In the genomic region with DNA sequence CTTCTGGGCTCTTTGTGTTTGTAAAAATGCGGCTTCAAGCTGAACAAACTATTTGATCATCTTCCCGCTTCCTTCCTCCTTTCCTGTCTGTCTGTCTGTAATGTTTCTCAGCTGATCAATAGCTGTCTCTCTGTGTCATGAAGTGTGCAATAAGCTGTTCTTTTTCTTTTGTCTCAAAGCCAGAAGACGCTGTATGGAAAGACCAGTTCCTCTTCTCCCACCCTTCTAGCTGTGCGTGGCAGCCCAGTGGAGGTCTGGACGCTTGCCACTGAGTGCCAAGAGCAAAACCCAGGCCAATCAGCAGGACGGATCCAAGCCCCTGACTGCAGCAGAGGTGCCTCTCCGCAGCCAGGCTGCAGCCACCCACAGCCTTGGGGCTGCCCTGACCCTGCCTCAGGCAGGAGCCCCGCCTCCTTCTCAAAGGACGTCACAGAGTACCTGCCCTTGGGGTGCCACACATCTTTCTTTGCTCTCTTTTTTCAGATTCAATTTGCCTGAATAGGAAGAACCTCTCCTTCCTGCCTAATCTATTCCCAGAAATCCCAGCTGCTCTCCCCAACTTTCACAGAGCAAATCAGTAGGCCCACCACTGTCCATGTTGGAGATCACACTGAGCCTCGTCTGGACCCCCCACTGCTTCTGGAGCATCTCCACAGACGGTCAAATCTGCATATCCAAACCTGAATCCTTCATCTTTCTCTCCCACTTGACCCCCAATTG, we compare ENCODE assay signal across 8 cellular contexts. TPM values are rescaled to one million over a fixed set of nuclear protein-coding genes. Genes with fewer than 3 reads are reported as not detected.
A peak's percentile ranks its signal among the peaks of the same experiment; 100 is the strongest.
DNase-seq lines count a peak whose midpoint lies in the region; FAIRE-seq and TF ChIP-seq lines count a peak whose summit lies in the region.

No MANE protein-coding gene starts in this region.

- no peak overlapping the region for H3K4me3 ChIP-seq in OCI-LY7 (ENCODE audit: low read depth, low read length, poor library complexity, severe bottlenecking)

- DNase-seq in G401 (ENCODE audit: low spot score) (peak; percentile 67), OCI-LY7 (ENCODE audit: low spot score) (no peak), cardiac septum (ENCODE audit: low spot score) (peak; percentile 85), putamen (ENCODE audit: low spot score) (peak; percentile 70), GM03348 (ENCODE audit: low spot score) (no peak), urothelium cell line (ENCODE audit: low spot score) (no peak), DMS 273 (lab: John Stamatoyannopoulos, UW; ENCODE audit: unreplicated experiment) (no peak)
- DNase-seq in activated effector memory CD4-positive, alpha-beta T cell treated with Interleukin-2 at 50 U/mL for 16 hours: peak; percentile 13

- no TSS peak for BruUV-seq in OCI-LY7 (replicated peaks; lab: Mats Ljungman, UMichigan)

- no peak overlapping the region for H3K4me2 ChIP-seq in OCI-LY7 (ENCODE audit: low read length)

- CTCF ChIA-PET in OCI-LY7 (lab: Charles Lee; ENCODE audit: unreplicated experiment): no interaction called here

- no peaks in the 10 kb centered on the region for H3K79me2 ChIP-seq in OCI-LY7 (ENCODE audit: insufficient read depth, low read depth, low read length)

- no peaks in the 10 kb centered on the region for H3K9me3 ChIP-seq in OCI-LY7 (ENCODE audit: low read length)

- FAIRE-seq in urothelium cell line (lab: Jason Lieb, UNC): no peak

- no peaks in the 10 kb centered on the region for H3K36me3 ChIP-seq in OCI-LY7 (ENCODE audit: insufficient read depth, low read length)

- intact Hi-C loops in OCI-LY7 (cut with micrococcal nuclease; ENCODE audit: unreplicated experiment) (no loop called here), cardiac septum (cut with DNase I) (loop anchor here (1.0 to 5.0 kb wide), 3 partner anchors 43 to 157 kb away; no protein-coding TSS in a partner anchor)

- H3K27ac ChIP-seq in OCI-LY7 (ENCODE audit: low read depth, low read length, poor library complexity, severe bottlenecking): no peak overlapping the region

- H2AFZ ChIP-seq in OCI-LY7 (ENCODE audit: low read length): peak overlapping the region; percentile 82

- H4K20me1 ChIP-seq in OCI-LY7 (ENCODE audit: insufficient read depth, low read length): no peaks in the 10 kb centered on the region

- no peak for TF ChIP-seq CTCF in OCI-LY7 (conservative IDR thresholded peaks at IDR 0.05; ENCODE audit: low read length)

- H3K9me2 ChIP-seq in OCI-LY7 (ENCODE audit: insufficient read depth, low read length): no peaks in the 10 kb centered on the region

- peaks cover 37% of the 10 kb centered on the region for H3K4me1 ChIP-seq in OCI-LY7 (ENCODE audit: insufficient read depth, low read length, poor library complexity, severe bottlenecking)

- in situ Hi-C loops in G401 (cut with HindIII; ENCODE audit: low sequenced_read_pairs): no loop called here

- POLR2A ChIA-PET in OCI-LY7 (lab: Charles Lee): interaction anchor here (0.6 to 1.1 kb wide), 3 partner anchors 10 to 285 kb away, joined by 3 read pairs; no protein-coding TSS in a partner anchor

RNA-seq across cellular contexts. Expression of gene MAML3, which starts 59.1 kb away (rescaled TPM):
- not detected in 2 replicates for total RNA-seq in G401 (2014; rRNA removed; shearing (Covaris generic))
- total RNA-seq in OCI-LY7 (2014; rRNA removed; shearing (Covaris generic)): 1.2 and 1.8 TPM in 2 replicates
- total RNA-seq in OCI-LY7 (2022) (0.74 and 0.80 TPM in 2 replicates), cardiac septum (4.1 TPM)

Comparison
In these comparisons a context has a peak if more than half of its experiments do, and no peak if none do; other contexts are left out.
1. DNase-seq: peak in G401 (single experiment), activated effector memory CD4-positive, alpha-beta T cell treated with Interleukin-2 at 50 U/mL for 16 hours (single experiment), cardiac septum (single experiment) and putamen (single experiment); none in OCI-LY7 (single experiment), GM03348 (single experiment), urothelium cell line (single experiment) and DMS 273 (single experiment).